Comparison of ENCODE assay signal across 20 cellular contexts in the genomic region with DNA sequence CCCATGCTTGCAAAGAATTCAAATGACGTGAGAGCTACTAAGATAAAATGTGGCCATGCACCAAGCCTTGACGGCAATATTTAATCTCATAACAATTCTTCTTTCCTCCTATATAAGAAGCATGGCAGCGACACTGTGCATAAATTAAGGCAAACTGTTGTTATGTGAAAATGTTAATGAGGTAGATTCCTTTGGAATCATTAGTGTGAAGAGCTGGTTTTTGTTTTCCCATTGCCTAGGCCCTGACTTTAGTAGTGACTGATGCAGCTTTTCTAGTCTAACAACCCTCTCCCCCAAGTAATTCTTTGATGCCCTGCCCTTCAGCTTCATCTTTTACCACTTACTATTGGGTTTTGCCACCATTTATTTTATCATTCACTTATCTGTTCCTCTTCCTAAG. TPM values are rescaled to one million over a fixed set of nuclear protein-coding genes. Genes with fewer than 3 reads are reported as not detected.
DNase-seq lines count a peak whose midpoint lies in the region; ATAC-seq and TF ChIP-seq lines count a peak whose summit lies in the region.
"Had no signal": no experiment of that assay in that cellular context is flagged by ENCODE, and none has a peak within 500 bp of the region (broad histone marks: within the 10 kb centered on the region; RNA-seq: fewer than 3 reads in every experiment).

No MANE protein-coding gene starts in this region.

- intact Hi-C loops in gastrocnemius medialis (cut with DNase I; ENCODE audit: low total_unique reads) = no loop called here

- no peak overlapping the region for H3K4me2 ChIP-seq in mesendoderm (ENCODE audit: low read length)
- H3K4me2 ChIP-seq: PC-9 had no signal

- DNase-seq in activated naive CD8-positive, alpha-beta T cell treated with anti-CD3 and anti-CD28 coated beads, Interleukin-2, amount 50 U/mL, for 24 hours = no peak
- DNase-seq in endodermal cell (no peak), mesendoderm (peak; percentile 41), gastrocnemius medialis (no peak)
- no peak for DNase-seq in stimulated activated CD4-positive, alpha-beta T cell treated with anti-CD3 and anti-CD28 coated beads, Interleukin-12 subunit alpha, Interleukin-12 subunit beta, amount 100 ng/mL, for 4 hours
- DNase-seq: Calu3; CD4-positive, alpha-beta memory T cell; DMS53; EL; GOT3; IMR-90; NCI-H1930; NCI-H226; NCI-H524 treated with DMSO at 0.1 percent for 48 hours; PC-9; SIG-M5 had no signal

- 45 to 93% methylated on average over 2 to 3 of the region's 3 CpGs for WGBS in endodermal cell (ENCODE audit: insufficient coverage in 1 of 2, insufficient read length in 1 of 2), 2 experiments
- WGBS in mesendoderm (ENCODE audit: extremely low coverage, insufficient coverage, low lambda C conversion rate) = no CpG with 5 or more reads among the region's 3 CpGs

- no peak overlapping the region for H2BK5ac ChIP-seq in mesendoderm (ENCODE audit: low read length)

- H4K5ac ChIP-seq in mesendoderm (ENCODE audit: low read length) = no peak overlapping the region

- H3K27ac Mint-ChIP-seq in activated naive CD8-positive, alpha-beta T cell = peak overlapping the region; percentile 0
- H3K27ac Mint-ChIP-seq in activated naive CD8-positive, alpha-beta T cell treated with anti-CD3 and anti-CD28 coated beads, Interleukin-2, amount 50 U/mL, for 24 hours = no peak overlapping the region
- no peak overlapping the region for H3K27ac Mint-ChIP-seq in endodermal cell

- ATAC-seq in activated naive CD8-positive, alpha-beta T cell treated with anti-CD3 and anti-CD28 coated beads, Interleukin-2, amount 50 U/mL, for 24 hours = no peak
- ATAC-seq in gastrocnemius medialis = no peak
- no peak for ATAC-seq in activated CD4-positive, CD25-positive, alpha-beta regulatory T cell treated with anti-CD3 and anti-CD28 coated beads, Interleukin-2, amount 50 U/mL, for 24 hours

- H3K27me3 Mint-ChIP-seq in activated naive CD8-positive, alpha-beta T cell = no peaks in the 10 kb centered on the region
- no peaks in the 10 kb centered on the region for H3K27me3 Mint-ChIP-seq in activated naive CD8-positive, alpha-beta T cell treated with anti-CD3 and anti-CD28 coated beads, Interleukin-2, amount 50 U/mL, for 24 hours
- H3K27me3 Mint-ChIP-seq in endodermal cell (ENCODE audit: insufficient read depth) = peaks cover 38% of the 10 kb centered on the region
- H3K27me3 Mint-ChIP-seq: CD4-positive, alpha-beta memory T cell had no signal

- H3K36me3 Mint-ChIP-seq in activated naive CD8-positive, alpha-beta T cell = peaks cover 6% of the 10 kb centered on the region
- peaks cover 38% of the 10 kb centered on the region for H3K36me3 Mint-ChIP-seq in activated naive CD8-positive, alpha-beta T cell treated with anti-CD3 and anti-CD28 coated beads, Interleukin-2, amount 50 U/mL, for 24 hours (ENCODE audit: low read depth)
- peaks cover 43% of the 10 kb centered on the region for H3K36me3 Mint-ChIP-seq in endodermal cell (ENCODE audit: low read depth)

- no peaks in the 10 kb centered on the region for H3K79me2 ChIP-seq in mesendoderm (ENCODE audit: control insufficient read depth, insufficient read depth, low read length)

- H3K9me3 Mint-ChIP-seq in activated naive CD8-positive, alpha-beta T cell (ENCODE audit: low read depth) = no peaks in the 10 kb centered on the region
- no peaks in the 10 kb centered on the region for H3K9me3 Mint-ChIP-seq in activated naive CD8-positive, alpha-beta T cell treated with anti-CD3 and anti-CD28 coated beads, Interleukin-2, amount 50 U/mL, for 24 hours
- H3K9me3 Mint-ChIP-seq in endodermal cell = no peaks in the 10 kb centered on the region

- peaks cover 5% of the 10 kb centered on the region for H3K4me1 Mint-ChIP-seq in activated naive CD8-positive, alpha-beta T cell (ENCODE audit: low read depth)
- H3K4me1 Mint-ChIP-seq in activated naive CD8-positive, alpha-beta T cell treated with anti-CD3 and anti-CD28 coated beads, Interleukin-2, amount 50 U/mL, for 24 hours = no peaks in the 10 kb centered on the region
- peaks cover 30% of the 10 kb centered on the region for H3K4me1 Mint-ChIP-seq in endodermal cell
- H3K4me1 Mint-ChIP-seq: CD4-positive, alpha-beta memory T cell had no signal

- no peak overlapping the region for H3K23ac ChIP-seq in mesendoderm (ENCODE audit: low read length)

- H3K79me1 ChIP-seq in mesendoderm (ENCODE audit: low read length) = no peaks in the 10 kb centered on the region

- H3K9ac ChIP-seq in HUES48 (ENCODE audit: low read depth, low read length) (no peak overlapping the region), endodermal cell (ENCODE audit: extremely low read depth, low read length, poor library complexity, severe bottlenecking) (no peak overlapping the region), mesendoderm (ENCODE audit: low read length) (no peak overlapping the region)

- no peak overlapping the region for H3K18ac ChIP-seq in mesendoderm (ENCODE audit: low read length)

- no peak overlapping the region for H3K4me3 Mint-ChIP-seq in activated naive CD8-positive, alpha-beta T cell
- no peak overlapping the region for H3K4me3 Mint-ChIP-seq in activated naive CD8-positive, alpha-beta T cell treated with anti-CD3 and anti-CD28 coated beads, Interleukin-2, amount 50 U/mL, for 24 hours
- no peak overlapping the region for H3K4me3 Mint-ChIP-seq in endodermal cell
- H3K4me3 Mint-ChIP-seq: CD4-positive, alpha-beta memory T cell had no signal

- peak overlapping the region; percentile 89 for H3K27ac ChIP-seq in HUES48 (ENCODE audit: low read depth, low read length)
- H3K27ac ChIP-seq in endodermal cell (ENCODE audit: low read depth, low read length) = no peak overlapping the region
- peak overlapping the region; percentile 39 for H3K27ac ChIP-seq in mesendoderm (ENCODE audit: low read depth, low read length)
- H3K27ac ChIP-seq in gastrocnemius medialis = no peak overlapping the region
- H3K27ac ChIP-seq: PC-9, RWPE1 had no signal

- TF ChIP-seq CTCF in endodermal cell (conservative IDR thresholded peaks at IDR 0.05) (no peak), gastrocnemius medialis (IDR thresholded peaks at IDR 0.05 in 4 of 5, conservative IDR thresholded peaks at IDR 0.05 in 1 of 5) (no peak)

- H3K9me3 ChIP-seq in HUES48 (ENCODE audit: control insufficient read depth, insufficient read depth, low read length) (no peaks in the 10 kb centered on the region), endodermal cell (ENCODE audit: control insufficient read depth, low read length) (no peaks in the 10 kb centered on the region), gastrocnemius medialis (no peaks in the 10 kb centered on the region)

- in situ Hi-C loops in gastrocnemius medialis (cut with MboI; ENCODE audit: low sequenced_read_pairs in 4 of 4) = no loop called here

- no peak for TF ChIP-seq POLR2A in gastrocnemius medialis (IDR thresholded peaks at IDR 0.05)

- H3K4me1 ChIP-seq in HUES48 (ENCODE audit: control insufficient read depth, insufficient read depth, low read length) (peaks cover 35% of the 10 kb centered on the region), endodermal cell (ENCODE audit: control insufficient read depth, insufficient read depth, low read length) (peaks cover 5% of the 10 kb centered on the region), mesendoderm (ENCODE audit: control insufficient read depth, low read depth, low read length) (peaks cover 5% of the 10 kb centered on the region), gastrocnemius medialis (no peaks in the 10 kb centered on the region)

- H3K4me3 ChIP-seq in HUES48 (ENCODE audit: low read depth, low read length) (peak overlapping the region; percentile 18), endodermal cell (ENCODE audit: low read length) (peak overlapping the region; percentile 6), mesendoderm (ENCODE audit: low read length) (no peak overlapping the region), gastrocnemius medialis (no peak overlapping the region)
- H3K4me3 ChIP-seq: PC-9 had no signal

- no peak overlapping the region for H2BK15ac ChIP-seq in mesendoderm (replicated peaks; ENCODE audit: low read depth)

- H2BK120ac ChIP-seq in mesendoderm (ENCODE audit: low read depth, low read length) = no peak overlapping the region

- H3K27me3 ChIP-seq in HUES48 (ENCODE audit: control insufficient read depth, insufficient read depth, low read length) (no peaks in the 10 kb centered on the region), endodermal cell (ENCODE audit: control insufficient read depth, insufficient read depth, low read length, poor library complexity, severe bottlenecking) (no peaks in the 10 kb centered on the region), mesendoderm (ENCODE audit: insufficient read depth, low read length, poor library complexity) (no peaks in the 10 kb centered on the region), gastrocnemius medialis (no peaks in the 10 kb centered on the region)

- H4K8ac ChIP-seq in mesendoderm (ENCODE audit: low read depth, low read length) = no peak overlapping the region

- no peak overlapping the region for H3K56ac ChIP-seq in mesendoderm (ENCODE audit: low read length)

- H2AK5ac ChIP-seq in mesendoderm (ENCODE audit: low read length) = no peak overlapping the region

- H3K36me3 ChIP-seq in HUES48 (ENCODE audit: control insufficient read depth, insufficient read depth, low read length) (peaks cover 33% of the 10 kb centered on the region), endodermal cell (ENCODE audit: control insufficient read depth, insufficient read depth, low read length) (peaks cover 43% of the 10 kb centered on the region), mesendoderm (ENCODE audit: control insufficient read depth, insufficient read depth, low read length) (no peaks in the 10 kb centered on the region), gastrocnemius medialis (peaks cover 0 to 20% of the 10 kb centered on the region in 2 donors)

- no peak overlapping the region for H3K4ac ChIP-seq in mesendoderm (ENCODE audit: low read depth, low read length)

RNA-seq across cellular contexts. Expression of gene PSEN1, which starts 10.6 kb away (rescaled TPM):
- total RNA-seq in endodermal cell = 10 to 100 TPM; 45.7 to 49.9 TPM
- 55.6 TPM for polyA plus RNA-seq in endodermal cell (2013, experiment 1 of 2)
- 59.7 TPM for polyA plus RNA-seq in endodermal cell (2013, experiment 2 of 2)
- polyA plus RNA-seq in mesendoderm (2013, experiment 1 of 2) = 20.8 TPM
- polyA plus RNA-seq in mesendoderm (2013, experiment 2 of 2) = 21.7 TPM
- total RNA-seq in gastrocnemius medialis = 10 to 100 TPM; 21.4 to 49.0 (median 24.5) TPM

Comparison
In these comparisons a context has a peak if more than half of its experiments do, and no peak if none do; other contexts are left out.
1. H3K27ac ChIP-seq: peak in HUES48 (single experiment) and mesendoderm (single experiment); none in endodermal cell (single experiment) and gastrocnemius medialis (0 of 4).
2. H3K4me3 ChIP-seq: peak in HUES48 (single experiment) and endodermal cell (single experiment); none in mesendoderm (single experiment) and gastrocnemius medialis (0 of 4).